Comparison of ENCODE assay signal across 10 cellular contexts in the genomic region with DNA sequence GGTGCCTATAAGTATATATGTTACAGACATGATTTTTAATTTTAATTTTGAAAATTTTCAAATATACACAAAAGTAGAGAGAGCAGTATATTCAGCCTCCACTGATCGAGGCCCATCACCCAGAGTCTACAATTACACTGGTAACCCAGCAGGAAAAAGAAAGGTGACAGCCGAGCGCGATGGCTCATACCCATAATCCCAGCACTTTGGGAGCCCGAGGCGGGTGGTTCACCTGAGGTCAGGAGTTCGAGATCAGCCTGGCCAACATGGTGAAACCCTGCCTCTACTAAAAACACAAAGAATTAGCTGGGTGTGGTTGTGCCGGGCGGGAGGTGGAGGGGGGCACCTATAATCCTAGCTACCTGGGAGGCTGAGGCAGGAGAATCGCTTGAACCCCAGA. TPM values are rescaled to one million over a fixed set of nuclear protein-coding genes. Genes with fewer than 3 reads are reported as not detected.
DNase-seq lines count a peak whose midpoint lies in the region; FAIRE-seq and TF ChIP-seq lines count a peak whose summit lies in the region.
"Had no signal": no experiment of that assay in that cellular context is flagged by ENCODE, and none has a peak within 500 bp of the region (broad histone marks: within the 10 kb centered on the region; RNA-seq: fewer than 3 reads in every experiment).

No MANE protein-coding gene starts in this region.

- POLR2A ChIA-PET in endothelial cell of umbilical vein (lab: Charles Lee): no interaction called here
- POLR2A ChIA-PET in CD4-positive, alpha-beta memory T cell (lab: Charles Lee; ENCODE audit: partially characterized antibody): no interaction called here

- H3K79me2 ChIP-seq in OCI-LY3 (ENCODE audit: low read length): peaks cover 42% of the 10 kb centered on the region
- H3K79me2 ChIP-seq in endothelial cell of umbilical vein (ENCODE audit: control insufficient read depth, insufficient read depth, low read length): peaks cover 32% of the 10 kb centered on the region

- dilution Hi-C loops in endothelial cell of umbilical vein (cut with MboI; ENCODE audit: extremely low pct_ligation_motif_present, low sequenced_read_pairs): no loop called here

- H3K4me1 Mint-ChIP-seq in osteocyte (ENCODE audit: unreplicated experiment): peaks cover 38% of the 10 kb centered on the region
- H3K4me1 Mint-ChIP-seq in CD4-positive, alpha-beta memory T cell: peaks cover 31 to 64% (median 48%) of the 10 kb centered on the region in 4 donors

- CTCF ChIA-PET in endothelial cell of umbilical vein (lab: Charles Lee): no interaction called here
- CTCF ChIA-PET in CD4-positive, alpha-beta memory T cell (lab: Charles Lee; ENCODE audit: partially characterized antibody): interaction anchor here (1.3 kb wide), 1 partner anchor 19 kb away, joined by 3 read pairs; no protein-coding TSS in a partner anchor

- H3K36me3 ChIP-seq in OCI-LY3 (replicated peaks; ENCODE audit: low read depth, low read length) (peaks cover 32% of the 10 kb centered on the region), endothelial cell of umbilical vein (ENCODE audit: control insufficient read depth in 2 of 2, extremely low read depth in 1 of 2, insufficient read depth in 2 of 2, low read length in 2 of 2) (peaks cover 0 to 4% of the 10 kb centered on the region in 2 experiments)
- H3K36me3 ChIP-seq in CD4-positive, alpha-beta memory T cell (ENCODE audit: insufficient read depth, low read length): peaks cover 15% of the 10 kb centered on the region

- H3K9me3 ChIP-seq in OCI-LY3 (ENCODE audit: insufficient read depth, low read length) (0 out of 2 replicates have a peak, but pooled peaks cover 3% of the 10 kb centered on the region), endothelial cell of umbilical vein (replicated peaks; ENCODE audit: control insufficient read depth, insufficient read depth, low read length) (no peaks in the 10 kb centered on the region)
- H3K9me3 ChIP-seq in CD4-positive, alpha-beta memory T cell (ENCODE audit: control insufficient read depth in 1 of 2, low read length in 2 of 2): no peaks in the 10 kb centered on the region

- DNase-seq in endothelial cell of umbilical vein (ENCODE audit: low read depth, low spot score) (no peak), osteocyte (ENCODE audit: extremely low spot score, unreplicated experiment) (no peak), DMS 273 treated with DMSO at 0.1 percent for 48 hours (lab: John Stamatoyannopoulos, UW) (no peak)
- DNase-seq in CD4-positive, alpha-beta memory T cell: no peak
- no peak for DNase-seq in stimulated activated CD4-positive, alpha-beta T cell treated with anti-CD3 and anti-CD28 coated beads, Interleukin-2, amount 100 ng/mL, for 24 hours
- DNase-seq: activated T-cell treated with anti-CD3 and anti-CD28 coated beads, Interleukin-2, amount 50 U/mL, for 72 hours; NCI-H1105 had no signal

- H3K27ac Mint-ChIP-seq in osteocyte (ENCODE audit: unreplicated experiment): peak overlapping the region; percentile 98
- H3K27ac Mint-ChIP-seq in CD4-positive, alpha-beta memory T cell: peak overlapping the region in 2 of 7 donors; percentile 87 to 98

- no peak for TF ChIP-seq POLR2A in endothelial cell of umbilical vein (IDR thresholded peaks at IDR 0.05; ENCODE audit: low read depth, low read length)

- H3K9ac ChIP-seq in OCI-LY3 (ENCODE audit: low read length) (no peak overlapping the region), endothelial cell of umbilical vein (replicated peaks; ENCODE audit: extremely low read depth, insufficient read depth, low read length) (no peak overlapping the region)

- FAIRE-seq in endothelial cell of umbilical vein (lab: Jason Lieb, UNC): no peak

- H3K4me3 Mint-ChIP-seq in osteocyte (ENCODE audit: unreplicated experiment): peak overlapping the region; percentile 95
- H3K4me3 Mint-ChIP-seq in CD4-positive, alpha-beta memory T cell: peak overlapping the region in 3 of 8 donors; percentile 25 to 54 (median 35)

- no peaks in the 10 kb centered on the region for H3K9me1 ChIP-seq in endothelial cell of umbilical vein (replicated peaks; ENCODE audit: control insufficient read depth, extremely low read depth, insufficient read depth, low read length)

- H2AFZ ChIP-seq in OCI-LY3 (ENCODE audit: low read depth, low read length): no peak overlapping the region
- H2AFZ ChIP-seq in endothelial cell of umbilical vein (ENCODE audit: low read depth, low read length): no peak overlapping the region

- no TSS peak for BruUV-seq in endothelial cell of umbilical vein (replicated peaks; lab: Mats Ljungman, UMichigan)

- H3K4me2 ChIP-seq in OCI-LY3 (ENCODE audit: low read length) (peak overlapping the region; percentile 95), endothelial cell of umbilical vein (ENCODE audit: insufficient read depth, low read length) (peak overlapping the region; percentile 100)

- no peaks in the 10 kb centered on the region for H4K20me1 ChIP-seq in OCI-LY3 (ENCODE audit: insufficient read depth, low read length)
- no peaks in the 10 kb centered on the region for H4K20me1 ChIP-seq in endothelial cell of umbilical vein (replicated peaks; ENCODE audit: control insufficient read depth, extremely low read depth, insufficient read depth, low read length)

- intact Hi-C loops in endothelial cell of umbilical vein (cut with micrococcal nuclease): no loop called here
- intact Hi-C loops in CD4-positive, alpha-beta memory T cell (cut with micrococcal nuclease): loop anchor here (5.0 to 10.0 kb wide), 2 partner anchors 55 to 313 kb away; no protein-coding TSS in a partner anchor

- H3K27ac ChIP-seq in OCI-LY3 (ENCODE audit: low read length) (no peak overlapping the region), endothelial cell of umbilical vein (ENCODE audit: insufficient read depth, low read depth, low read length) (no peak overlapping the region)
- no peak overlapping the region for H3K27ac ChIP-seq in CD4-positive, alpha-beta memory T cell (ENCODE audit: low read depth, low read length)

- H3K4me3 ChIP-seq in GM08714 (ENCODE audit: low read length): peak overlapping the region; percentile 83
- 0 out of 2 replicates have a peak overlapping the region, but pooled peaks have one; percentile 79 for H3K4me3 ChIP-seq in OCI-LY3 (ENCODE audit: low read length)
- H3K4me3 ChIP-seq in endothelial cell of umbilical vein (replicated peaks in 1 of 3; ENCODE audit: insufficient read depth in 1 of 3, low read depth in 1 of 3, low read length in 3 of 3): no peak overlapping the region
- H3K4me3 ChIP-seq in CD4-positive, alpha-beta memory T cell (ENCODE audit: low read length in 2 of 2): no peak overlapping the region

- TF ChIP-seq CTCF in OCI-LY3 (IDR thresholded peaks at IDR 0.05; ENCODE audit: low read depth, low read length) (no peak), endothelial cell of umbilical vein (IDR thresholded peaks at IDR 0.05; ENCODE audit: extremely low read depth in 1 of 2, insufficient read depth in 1 of 2, low read depth in 1 of 2, low read length in 2 of 2) (no peak), osteocyte (IDR thresholded peaks at IDR 0.05) (no peak)

- H3K27me3 ChIP-seq in OCI-LY3 (ENCODE audit: low read depth, low read length) (no peaks in the 10 kb centered on the region), endothelial cell of umbilical vein (ENCODE audit: control insufficient read depth in 2 of 2, insufficient read depth in 2 of 2, low read length in 2 of 2) (no peaks in the 10 kb centered on the region)
- no peaks in the 10 kb centered on the region for H3K27me3 ChIP-seq in CD4-positive, alpha-beta memory T cell (ENCODE audit: insufficient read depth, low read length)

- H3K4me1 ChIP-seq in OCI-LY3 (ENCODE audit: low read length) (peaks cover 34% of the 10 kb centered on the region), endothelial cell of umbilical vein (ENCODE audit: control insufficient read depth, extremely low read depth, insufficient read depth, low read length) (peaks cover 33% of the 10 kb centered on the region)
- H3K4me1 ChIP-seq in CD4-positive, alpha-beta memory T cell (ENCODE audit: insufficient read depth, low read length): peaks cover 37% of the 10 kb centered on the region

- no peaks in the 10 kb centered on the region for H3K27me3 Mint-ChIP-seq in osteocyte (ENCODE audit: unreplicated experiment)
- peaks cover 0 to 2% of the 10 kb centered on the region in 2 donors for H3K27me3 Mint-ChIP-seq in CD4-positive, alpha-beta memory T cell
- H3K27me3 Mint-ChIP-seq: memory B cell had no signal

- H3K36me3 Mint-ChIP-seq in osteocyte (ENCODE audit: unreplicated experiment): peaks cover 11% of the 10 kb centered on the region
- H3K36me3 Mint-ChIP-seq in CD4-positive, alpha-beta memory T cell: peaks cover 25 to 41% of the 10 kb centered on the region in 2 donors

- H3K9me3 Mint-ChIP-seq in osteocyte (ENCODE audit: unreplicated experiment): no peaks in the 10 kb centered on the region
- H3K9me3 Mint-ChIP-seq in CD4-positive, alpha-beta memory T cell: no peaks in the 10 kb centered on the region
- H3K9me3 Mint-ChIP-seq: activated T-cell treated with anti-CD3 and anti-CD28 coated beads, Interleukin-2, amount 50 U/mL, for 72 hours; memory B cell had no signal

RNA-seq across cellular contexts. Expression of a gene that starts 1.4 kb away (rescaled TPM):
- total RNA-seq in endothelial cell of umbilical vein: 6.1 and 10.5 TPM in 2 replicates
- 12.4 and 15.3 TPM in 2 replicates for polyA plus RNA-seq in endothelial cell of umbilical vein
- 16.5 and 16.8 TPM in 2 replicates for polyA plus RNA-seq in endothelial cell of umbilical vein (2011; cell fraction: cytosol; rRNA removed)
- polyA plus RNA-seq in endothelial cell of umbilical vein (2011; cell fraction: nucleus; rRNA removed): 7.9 and 12.4 TPM in 2 replicates
- 14.5 and 15.6 TPM in 2 replicates for polyA plus RNA-seq in endothelial cell of umbilical vein (2012)
- polyA minus RNA-seq in endothelial cell of umbilical vein: 3.4 and 5.9 TPM in 2 replicates
- polyA minus RNA-seq in endothelial cell of umbilical vein (2011; cell fraction: cytosol; rRNA and poly(A)+ RNA removed): 6.9 TPM
- polyA minus RNA-seq in endothelial cell of umbilical vein (2011; cell fraction: nucleus; rRNA and poly(A)+ RNA removed): 3.9 and 5.0 TPM in 2 replicates
- total RNA-seq in osteocyte: 17.9 and 18.2 TPM in 2 replicates
- total RNA-seq in CD4-positive, alpha-beta memory T cell: 10 to 100 TPM; 11.5 to 14.7 TPM
- polyA plus RNA-seq in CD4-positive, alpha-beta memory T cell: 10 to 100 TPM; 15.5 to 18.9 TPM

RNA-seq across cellular contexts. Expression of a gene that starts 2.1 kb away (rescaled TPM):
- total RNA-seq in endothelial cell of umbilical vein (106 and 115 TPM in 2 replicates), osteocyte (99.4 and 105 TPM in 2 replicates)
- polyA plus RNA-seq in endothelial cell of umbilical vein: 35.4 and 37.9 TPM in 2 replicates
- polyA plus RNA-seq in endothelial cell of umbilical vein (2011; cell fraction: cytosol; rRNA removed): 32.3 and 32.9 TPM in 2 replicates
- 175 and 178 TPM in 2 replicates for polyA plus RNA-seq in endothelial cell of umbilical vein (2011; cell fraction: nucleus; rRNA removed)
- 58.8 and 60.0 TPM in 2 replicates for polyA plus RNA-seq in endothelial cell of umbilical vein (2012)
- 64.6 and 78.3 TPM in 2 replicates for polyA minus RNA-seq in endothelial cell of umbilical vein
- 54.2 TPM for polyA minus RNA-seq in endothelial cell of umbilical vein (2011; cell fraction: cytosol; rRNA and poly(A)+ RNA removed)
- 117 and 125 TPM in 2 replicates for polyA minus RNA-seq in endothelial cell of umbilical vein (2011; cell fraction: nucleus; rRNA and poly(A)+ RNA removed)
- 100 to 1,000 TPM; 155 to 168 TPM for total RNA-seq in CD4-positive, alpha-beta memory T cell
- polyA plus RNA-seq in CD4-positive, alpha-beta memory T cell: 10 to 100 TPM; 14.9 to 45.6 TPM

RNA-seq across cellular contexts. Expression of a gene that starts 36.1 kb away (rescaled TPM):
- total RNA-seq in endothelial cell of umbilical vein (19.3 and 24.3 TPM in 2 replicates), osteocyte (6.9 and 9.1 TPM in 2 replicates)
- polyA plus RNA-seq in endothelial cell of umbilical vein: 6.0 and 7.4 TPM in 2 replicates
- 4.5 and 5.7 TPM in 2 replicates for polyA plus RNA-seq in endothelial cell of umbilical vein (2011; cell fraction: cytosol; rRNA removed)
- polyA plus RNA-seq in endothelial cell of umbilical vein (2011; cell fraction: nucleus; rRNA removed): 33.4 and 39.1 TPM in 2 replicates
- 2.1 and 3.8 TPM in 2 replicates for polyA plus RNA-seq in endothelial cell of umbilical vein (2012)
- 7.3 and 8.3 TPM in 2 replicates for polyA minus RNA-seq in endothelial cell of umbilical vein
- 16.8 TPM for polyA minus RNA-seq in endothelial cell of umbilical vein (2011; cell fraction: cytosol; rRNA and poly(A)+ RNA removed)
- polyA minus RNA-seq in endothelial cell of umbilical vein (2011; cell fraction: nucleus; rRNA and poly(A)+ RNA removed): 14.3 and 20.3 TPM in 2 replicates
- total RNA-seq in CD4-positive, alpha-beta memory T cell: 1 to 10 TPM; 8.2 to 9.4 TPM
- 1 to 10 TPM in 1 of 2 donors, under 1 TPM in 1; 0.35 to 1.1 TPM for polyA plus RNA-seq in CD4-positive, alpha-beta memory T cell

RNA-seq across cellular contexts. Expression of a gene that starts 36.4 kb away (rescaled TPM):
- total RNA-seq in endothelial cell of umbilical vein: 38.5 and 49.5 TPM in 2 replicates
- polyA plus RNA-seq in endothelial cell of umbilical vein: 9.5 and 9.6 TPM in 2 replicates
- polyA plus RNA-seq in endothelial cell of umbilical vein (2011; cell fraction: cytosol; rRNA removed): 11.7 and 13.9 TPM in 2 replicates
- 71.0 and 95.6 TPM in 2 replicates for polyA plus RNA-seq in endothelial cell of umbilical vein (2011; cell fraction: nucleus; rRNA removed)
- 13.5 and 18.4 TPM in 2 replicates for polyA plus RNA-seq in endothelial cell of umbilical vein (2012)
- 44.0 and 55.1 TPM in 2 replicates for polyA minus RNA-seq in endothelial cell of umbilical vein
- polyA minus RNA-seq in endothelial cell of umbilical vein (2011; cell fraction: cytosol; rRNA and poly(A)+ RNA removed): 16.3 TPM
- 33.8 and 34.3 TPM in 2 replicates for polyA minus RNA-seq in endothelial cell of umbilical vein (2011; cell fraction: nucleus; rRNA and poly(A)+ RNA removed)
- total RNA-seq in osteocyte: 38.9 and 42.5 TPM in 2 replicates
- 10 to 100 TPM; 46.9 to 52.1 TPM for total RNA-seq in CD4-positive, alpha-beta memory T cell
- 10 to 100 TPM in 1 of 2 donors, 1 to 10 TPM in 1; 2.0 to 25.2 TPM for polyA plus RNA-seq in CD4-positive, alpha-beta memory T cell

RNA-seq across cellular contexts. Expression of a gene that starts 59.0 kb away (rescaled TPM):
- total RNA-seq in endothelial cell of umbilical vein: 141 TPM in 2 replicates
- polyA plus RNA-seq in endothelial cell of umbilical vein: 120 and 132 TPM in 2 replicates
- polyA plus RNA-seq in endothelial cell of umbilical vein (2011; cell fraction: cytosol; rRNA removed): 61.0 and 68.1 TPM in 2 replicates
- polyA plus RNA-seq in endothelial cell of umbilical vein (2011; cell fraction: nucleus; rRNA removed): 219 and 279 TPM in 2 replicates
- polyA plus RNA-seq in endothelial cell of umbilical vein (2012): 46.0 and 49.7 TPM in 2 replicates
- 126 and 151 TPM in 2 replicates for polyA minus RNA-seq in endothelial cell of umbilical vein
- 14.0 TPM for polyA minus RNA-seq in endothelial cell of umbilical vein (2011; cell fraction: cytosol; rRNA and poly(A)+ RNA removed)
- 70.4 and 87.6 TPM in 2 replicates for polyA minus RNA-seq in endothelial cell of umbilical vein (2011; cell fraction: nucleus; rRNA and poly(A)+ RNA removed)
- total RNA-seq in osteocyte: 92.0 and 101 TPM in 2 replicates
- total RNA-seq in CD4-positive, alpha-beta memory T cell: 10 to 100 TPM; 53.2 to 54.5 TPM
- polyA plus RNA-seq in CD4-positive, alpha-beta memory T cell: 10 to 100 TPM; 15.3 to 16.9 TPM

Comparison
In these comparisons a context has a peak if more than half of its experiments do, and no peak if none do; other contexts are left out.
1. H3K4me3 ChIP-seq: peak in GM08714 (single experiment) and OCI-LY3 (single experiment); none in endothelial cell of umbilical vein (0 of 3) and CD4-positive, alpha-beta memory T cell (0 of 2).